ENCODE assay signal across 25 cellular contexts in the genomic region with DNA sequence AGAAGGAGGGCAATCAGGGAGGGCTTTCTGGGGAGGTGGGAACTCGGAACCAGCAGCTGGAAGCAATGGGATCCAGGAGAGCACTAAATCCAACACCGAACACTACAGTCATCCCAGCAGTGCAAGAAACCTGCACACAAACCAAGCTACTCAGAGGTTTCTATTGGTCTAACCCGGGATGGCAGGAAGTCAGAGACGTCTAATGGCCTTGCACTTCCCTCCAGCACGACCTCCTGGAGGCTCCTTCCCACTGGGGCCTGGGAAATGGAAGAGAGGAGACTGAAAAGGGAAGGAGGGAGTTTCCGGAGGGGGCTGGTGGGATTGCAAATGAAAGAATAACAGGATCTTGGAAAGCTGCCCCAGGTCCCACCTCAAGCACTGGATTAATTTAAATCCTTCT. TPM values are rescaled to one million over a fixed set of nuclear protein-coding genes. Genes with fewer than 3 reads are reported as not detected.
"Had no signal": no experiment of that assay in that cellular context is flagged by ENCODE, and none has a peak within 500 bp of the region (broad histone marks: within the 10 kb centered on the region; RNA-seq: fewer than 3 reads in every experiment).

No MANE protein-coding gene starts in this region.

- H3K36me3 ChIP-seq: gastrocnemius medialis, heart right ventricle, pancreas, tibial artery, upper lobe of left lung, uterus had no signal

- H3K4me3 ChIP-seq: gastrocnemius medialis, heart right ventricle, pancreas, tibial artery, upper lobe of left lung, uterus had no signal

- ATAC-seq: esophagus mucosa, gastrocnemius medialis, left lobe of liver, natural killer cell, pancreas had no signal

- H3K9me3 Mint-ChIP-seq: dendritic cell treated with granulocyte-macrophage colony-stimulating factor and Interleukin-4, amounts not matched to agents 40 ng/mL and 50 ng/mL, for 4 days; natural killer cell had no signal

- H3K27ac ChIP-seq: gastrocnemius medialis, heart right ventricle, pancreas, tibial artery, upper lobe of left lung, uterus had no signal

- H3K9me3 ChIP-seq: gastrocnemius medialis, heart right ventricle, pancreas, tibial artery, upper lobe of left lung, uterus had no signal

- H3K4me1 ChIP-seq: gastrocnemius medialis, tibial artery, upper lobe of left lung, uterus had no signal

- H3K27me3 ChIP-seq: pancreas, upper lobe of left lung, uterus had no signal

- H3K4me3 Mint-ChIP-seq: dendritic cell treated with granulocyte-macrophage colony-stimulating factor and Interleukin-4, amounts not matched to agents 40 ng/mL and 50 ng/mL, for 4 days; mesothelial cell of epicardium; natural killer cell had no signal

- DNase-seq: gastrocnemius medialis; heart right ventricle; hypothalamus; islet precursor cell; mammary epithelial cell; natural killer cell; occipital lobe; pancreas; right cardiac atrium; small intestine; stimulated activated CD4-positive, alpha-beta T cell treated with anti-CD3 and anti-CD28 coated beads, Interleukin-12 subunit alpha, Interleukin-12 subunit beta, amount 100 ng/mL, for 4 hours; stimulated activated naive CD4-positive, alpha-beta T cell treated with Interleukin-2 at 50 U/mL for 16 hours; tibial artery; upper lobe of left lung; uterus had no signal

- H3K27ac Mint-ChIP-seq: dendritic cell treated with granulocyte-macrophage colony-stimulating factor and Interleukin-4, amounts not matched to agents 40 ng/mL and 50 ng/mL, for 4 days; mesothelial cell of epicardium; natural killer cell; progenitor cell of endocrine pancreas had no signal

- H3K36me3 Mint-ChIP-seq: mesothelial cell of epicardium, natural killer cell had no signal

RNA-seq across cellular contexts. Expression of a gene that starts 56.3 kb away (rescaled TPM):
- total RNA-seq: esophagus mucosa, fibroblast of villous mesenchyme, gastrocnemius medialis, heart right ventricle, left lobe of liver, lower leg skin, mammary epithelial cell, mesothelial cell of epicardium, mucosa of gallbladder, myocyte, natural killer cell, occipital lobe, pancreas, progenitor cell of endocrine pancreas, right cardiac atrium, temporal lobe, upper lobe of left lung had no signal
